Comparison of ENCODE assay signal across 9 cellular contexts in the genomic region with DNA sequence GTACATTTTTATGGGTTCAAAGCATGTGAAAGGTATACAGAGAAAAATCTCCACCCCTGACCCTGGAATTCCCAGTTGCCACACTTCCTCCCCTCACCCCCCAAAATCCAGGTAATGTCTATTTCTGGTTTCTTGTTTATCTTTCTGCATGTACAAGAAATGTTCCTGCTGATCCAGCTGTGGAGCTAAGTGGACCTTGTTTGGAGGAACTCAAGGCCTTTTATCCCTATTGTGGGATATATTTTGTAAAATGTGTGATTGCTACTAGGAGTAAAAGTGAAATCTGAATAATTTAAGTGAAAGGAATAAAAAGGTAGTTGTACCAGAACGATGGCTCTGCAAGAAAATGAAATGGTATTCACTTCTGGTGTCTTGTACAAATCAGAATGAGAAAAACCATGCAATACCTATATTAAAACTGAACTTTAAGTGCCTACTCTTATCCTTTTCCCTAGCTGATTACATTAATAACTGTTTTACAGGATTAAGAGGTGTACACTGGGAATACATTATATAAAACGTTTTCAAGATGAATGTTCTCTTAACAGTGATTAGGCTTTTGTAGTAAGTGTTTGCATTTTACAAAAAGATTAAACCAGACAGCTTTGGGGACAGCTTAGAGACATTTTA. TPM values are rescaled to one million over a fixed set of nuclear protein-coding genes. Genes with fewer than 3 reads are reported as not detected.
DNase-seq lines count a peak whose midpoint lies in the region; ATAC-seq and TF ChIP-seq lines count a peak whose summit lies in the region.
"Had no signal": no experiment of that assay in that cellular context is flagged by ENCODE, and none has a peak within 500 bp of the region (broad histone marks: within the 10 kb centered on the region; RNA-seq: fewer than 3 reads in every experiment).

No MANE protein-coding gene starts in this region.

- peak overlapping the region; percentile 36 for H3K4me3 ChIP-seq in AG04449 (ENCODE audit: low read depth, low read length)
- peak overlapping the region; percentile 93 for H3K4me3 ChIP-seq in brain microvascular endothelial cell (ENCODE audit: low read depth, low read length)
- H3K4me3 ChIP-seq in muscle layer of colon (ENCODE audit: low read depth in 1 of 2, low read length in 2 of 2) = peak overlapping the region in 1 of 2 donors; percentile 96

- peaks cover 35% of the 10 kb centered on the region for H3K4me1 Mint-ChIP-seq in HFFc6 (ENCODE audit: low read depth)

- no peaks in the 10 kb centered on the region for H3K9me3 Mint-ChIP-seq in HFFc6

- H3K4me1 ChIP-seq in muscle layer of colon (ENCODE audit: insufficient read depth, low read length) = peaks cover 29% of the 10 kb centered on the region

- POLR2A ChIA-PET in AG04449 (lab: Yijun Ruan, JAX) = no interaction called here

- H3K27ac Mint-ChIP-seq in HFFc6 = peak overlapping the region; percentile 97

- no peaks in the 10 kb centered on the region for H3K36me3 ChIP-seq in brain microvascular endothelial cell (replicated peaks)
- H3K36me3 ChIP-seq in muscle layer of colon (ENCODE audit: insufficient read depth, low read length) = no peaks in the 10 kb centered on the region

- H3K36me3 Mint-ChIP-seq in HFFc6 (ENCODE audit: low read depth) = peaks cover 7% of the 10 kb centered on the region; the same call in 1 of the 2 replicates

- H3K9ac ChIP-seq in muscle layer of colon (ENCODE audit: low read length) = peak overlapping the region; percentile 93

- CTCF ChIA-PET in AG04449 (lab: Yijun Ruan, JAX) = interaction anchor here (1.2 to 2.6 kb wide), 4 partner anchors 9 to 144 kb away, joined by 3 to 7 read pairs (median 5); no protein-coding TSS in a partner anchor

- peak overlapping the region; percentile 77 for H3K27ac ChIP-seq in brain microvascular endothelial cell
- H3K27ac ChIP-seq in muscle layer of colon (ENCODE audit: low read depth, low read length) = peak overlapping the region; percentile 77

- peaks cover 3% of the 10 kb centered on the region for H3K27me3 Mint-ChIP-seq in HFFc6 (ENCODE audit: insufficient read depth)

- DNase-seq in AG04449 (ENCODE audit: low read depth, low spot score) = no peak
- no peak for DNase-seq in HFFc6
- DNase-seq in brain microvascular endothelial cell = no peak
- no peak for DNase-seq in RKO (ENCODE audit: low spot score)
- DNase-seq in occipital lobe (lab: John Stamatoyannopoulos, UW) = no peak
- DNase-seq: activated CD4-positive, alpha-beta T cell treated with anti-CD3 and anti-CD28 coated beads for 1 hour had no signal

- no peaks in the 10 kb centered on the region for H3K9me3 ChIP-seq in muscle layer of colon (ENCODE audit: low read length)

- ATAC-seq in HG02852 (IDR thresholded peaks at IDR 0.05; ENCODE audit: unreplicated experiment) (no peak), GM21447 (IDR thresholded peaks at IDR 0.05; ENCODE audit: unreplicated experiment) (no peak)

- TF ChIP-seq CTCF in AG04449 (IDR thresholded peaks at IDR 0.05; ENCODE audit: insufficient read depth, low read length, missing control alignments) = no peak
- no peak for TF ChIP-seq CTCF in HFFc6 (IDR thresholded peaks at IDR 0.05)
- no peak for TF ChIP-seq CTCF in brain microvascular endothelial cell (IDR thresholded peaks at IDR 0.05; ENCODE audit: low read depth, low read length, missing control alignments)

- H3K4me3 Mint-ChIP-seq in HFFc6 = peak overlapping the region; percentile 94

- in situ Hi-C loops in brain microvascular endothelial cell (cut with HindIII; ENCODE audit: low pct_ligation_motif_present, low sequenced_read_pairs) = no loop called here

- H3K27me3 ChIP-seq in brain microvascular endothelial cell (replicated peaks) (no peaks in the 10 kb centered on the region), muscle layer of colon (ENCODE audit: control insufficient read depth in 1 of 2, insufficient read depth in 2 of 2, low read length in 2 of 2) (no peaks in the 10 kb centered on the region)

RNA-seq across cellular contexts. Expression of gene SPEN, which starts 3.1 kb away (rescaled TPM):
- 10 to 100 TPM; 25.7 to 30.2 (median 27.6) TPM for total RNA-seq in HFFc6 (2021; fragmentation: NEBNext Ultra II Directional; extraction: Animal tissue kit (Norgen Biotek cat#: 25700))
- total RNA-seq in occipital lobe = 80.0 TPM

RNA-seq across cellular contexts. Expression of gene UQCRHL, which starts 43.1 kb away (rescaled TPM):
- total RNA-seq in HFFc6 (2021; fragmentation: NEBNext Ultra II Directional; extraction: Animal tissue kit (Norgen Biotek cat#: 25700)) = 1 to 10 TPM in 5 of 6 experiments, under 1 TPM in 1; 0.75 to 1.8 (median 1.5) TPM
- 2.7 TPM for total RNA-seq in occipital lobe
